12 cellular contexts compared by ENCODE assay signal in genomic region chr22:32183625-32184024, GRCh38. TPM values are rescaled to one million over a fixed set of nuclear protein-coding genes. Genes with fewer than 3 reads are reported as not detected.
"Had no signal": no experiment of that assay in that cellular context is flagged by ENCODE, and none has a peak within 500 bp of the region (broad histone marks: within the 10 kb centered on the region; RNA-seq: fewer than 3 reads in every experiment).

No MANE protein-coding gene starts in this region.

- H3K4me1 ChIP-seq: HAP-1 had no signal

- H3K4me3 ChIP-seq: GM23248, GM23338, HAP-1 had no signal

- DNase-seq: GM23248, GOT3, H7, H9, HCEC 1CT, HFFc6 had no signal

- H3K36me3 ChIP-seq: HAP-1 had no signal

- FAIRE-seq: H1, H54 had no signal

- H3K4me2 ChIP-seq: GM23338 had no signal

- ATAC-seq: GM23338, HCT116 had no signal

- H3K9me3 ChIP-seq: HAP-1 had no signal

- H2AFZ ChIP-seq: GM23248, GM23338 had no signal

- H3K9ac ChIP-seq: GM23248 had no signal

- H3K27ac ChIP-seq: GM23248 had no signal

RNA-seq across cellular contexts. Expression of gene RFPL2, which starts 21.2 kb away (rescaled TPM):
- total RNA-seq: GM23248, GM23338, H4, H9, HFFc6 had no signal
- polyA plus RNA-seq: GM23248 had no signal

RNA-seq across cellular contexts. Expression of gene C22orf42, which starts 24.5 kb away (rescaled TPM):
- total RNA-seq: GM23248, H1, H4, H7, H9, HFFc6 had no signal
- polyA plus RNA-seq: GM23248 had no signal
